Comparison of ENCODE assay signal across 10 cellular contexts in genomic region chr20:44810391-44811149, GRCh38. TPM values are rescaled to one million over a fixed set of nuclear protein-coding genes. Genes with fewer than 3 reads are reported as not detected.
A peak's percentile ranks its signal among the peaks of the same experiment; 100 is the strongest.
DNase-seq lines count a peak whose midpoint lies in the region; ATAC-seq, FAIRE-seq and TF ChIP-seq lines count a peak whose summit lies in the region.
"Had no signal": no experiment of that assay in that cellular context is flagged by ENCODE, and none has a peak within 500 bp of the region (broad histone marks: within the 10 kb centered on the region; RNA-seq: fewer than 3 reads in every experiment).

RIMS4 (minus strand) TSS chr20:44810546; CDS start chr20:44810271, 275 bp downstream.

- FAIRE-seq in astrocyte (lab: Jason Lieb, UNC), result no peak
- no peak for FAIRE-seq in H54 (lab: Jason Lieb, UNC)
- FAIRE-seq: GM18507 had no signal

- H3K79me2 ChIP-seq in astrocyte (ENCODE audit: insufficient read depth, low read length), result no peaks in the 10 kb centered on the region

- peaks cover 64% of the 10 kb centered on the region for H3K27me3 Mint-ChIP-seq in CD4-positive, alpha-beta T cell
- H3K27me3 Mint-ChIP-seq in IgD-negative memory B cell, result peaks cover 57% of the 10 kb centered on the region
- peaks cover 65% of the 10 kb centered on the region for H3K27me3 Mint-ChIP-seq in astrocyte (ENCODE audit: low read depth, unreplicated experiment)
- H3K27me3 Mint-ChIP-seq in naive thymus-derived CD4-positive, alpha-beta T cell, result peaks cover 55 to 63% (median 57%) of the 10 kb centered on the region in 5 donors

- POLR2A ChIA-PET in CD4-positive, alpha-beta T cell (lab: Charles Lee), result no interaction called here
- POLR2A ChIA-PET in naive thymus-derived CD4-positive, alpha-beta T cell (lab: Charles Lee), result no interaction called here

- peaks cover 7% of the 10 kb centered on the region for H3K4me1 Mint-ChIP-seq in CD4-positive, alpha-beta T cell (ENCODE audit: low read depth)
- H3K4me1 Mint-ChIP-seq in IgD-negative memory B cell (peaks cover 0 to 4% (median 3%) of the 10 kb centered on the region in 3 donors), astrocyte (ENCODE audit: low read depth, unreplicated experiment) (no peaks in the 10 kb centered on the region)
- peaks cover 4 to 17% (median 12%) of the 10 kb centered on the region in 7 donors for H3K4me1 Mint-ChIP-seq in naive thymus-derived CD4-positive, alpha-beta T cell

- peaks cover 6% of the 10 kb centered on the region for H3K9me3 ChIP-seq in CD4-positive, alpha-beta T cell (ENCODE audit: control insufficient read depth, low read length)
- H3K9me3 ChIP-seq in astrocyte (ENCODE audit: insufficient read depth, low read depth, low read length), result peaks cover 8% of the 10 kb centered on the region
- H3K9me3 ChIP-seq in naive thymus-derived CD4-positive, alpha-beta T cell (ENCODE audit: control insufficient read depth in 2 of 3, low read length in 3 of 3), result no peaks in the 10 kb centered on the region
- H3K9me3 ChIP-seq: SJSA1 had no signal

- no peak within 1 kb of the TSS for H2AFZ ChIP-seq in astrocyte (ENCODE audit: low read depth, low read length)

- no peaks in the 10 kb centered on the region for H3K36me3 ChIP-seq in astrocyte (ENCODE audit: insufficient read depth, low read length)
- H3K36me3 ChIP-seq in naive thymus-derived CD4-positive, alpha-beta T cell (ENCODE audit: control insufficient read depth in 2 of 3, insufficient read depth in 3 of 3, low read length in 3 of 3), result no peaks in the 10 kb centered on the region
- H3K36me3 ChIP-seq: SJSA1 had no signal

- DNase-seq in CD4-positive, alpha-beta T cell, result no peak
- no peak for DNase-seq in astrocyte (ENCODE audit: low read depth)
- DNase-seq in naive thymus-derived CD4-positive, alpha-beta T cell, result no peak
- DNase-seq in LoVo (ENCODE audit: low spot score), result no peak
- no peak for DNase-seq in RKO (ENCODE audit: low spot score)
- no peak for DNase-seq in HT-29 (ENCODE audit: low spot score)
- DNase-seq in H54 (ENCODE audit: insufficient read length, low spot score), result no peak

- no peak for TF ChIP-seq POLR2A in H54 (IDR thresholded peaks at IDR 0.05; ENCODE audit: low read depth, low read length)

- peak within 1 kb of the TSS; percentile 48 for H3K4me2 ChIP-seq in astrocyte (ENCODE audit: low read length)

- H3K4me3 ChIP-seq in astrocyte (ENCODE audit: insufficient read depth, low read depth, low read length), result no peak within 1 kb of the TSS
- H3K4me3 ChIP-seq in naive thymus-derived CD4-positive, alpha-beta T cell (ENCODE audit: low read length), result no peak within 1 kb of the TSS
- H3K4me3 ChIP-seq: SJSA1 had no signal

- no peak within 1 kb of the TSS for H3K27ac Mint-ChIP-seq in CD4-positive, alpha-beta T cell
- H3K27ac Mint-ChIP-seq in IgD-negative memory B cell, result peak within 1 kb of the TSS in 1 of 3 donors; percentile 16
- peak within 1 kb of the TSS; percentile 35 for H3K27ac Mint-ChIP-seq in astrocyte (ENCODE audit: unreplicated experiment)
- H3K27ac Mint-ChIP-seq in naive thymus-derived CD4-positive, alpha-beta T cell, result no peak within 1 kb of the TSS

- peaks cover 3% of the 10 kb centered on the region for H4K20me1 ChIP-seq in astrocyte (ENCODE audit: insufficient read depth, low read length)

- no peaks in the 10 kb centered on the region for H3K4me1 ChIP-seq in astrocyte (ENCODE audit: insufficient read depth, low read length)
- no peaks in the 10 kb centered on the region for H3K4me1 ChIP-seq in naive thymus-derived CD4-positive, alpha-beta T cell (ENCODE audit: control insufficient read depth in 2 of 2, insufficient read depth in 2 of 2, low read length in 2 of 2)
- H3K4me1 ChIP-seq: SJSA1 had no signal

- no peaks in the 10 kb centered on the region for H3K36me3 Mint-ChIP-seq in CD4-positive, alpha-beta T cell (ENCODE audit: low read depth)
- H3K36me3 Mint-ChIP-seq in IgD-negative memory B cell, result peaks cover 2% of the 10 kb centered on the region
- peaks cover 6% of the 10 kb centered on the region for H3K36me3 Mint-ChIP-seq in astrocyte (ENCODE audit: low read depth, unreplicated experiment)
- H3K36me3 Mint-ChIP-seq in naive thymus-derived CD4-positive, alpha-beta T cell, result peaks cover 0 to 12% (median 0%) of the 10 kb centered on the region in 5 donors

- no peak within 1 kb of the TSS for H3K27ac ChIP-seq in CD4-positive, alpha-beta T cell (ENCODE audit: low read depth, low read length)
- no peak within 1 kb of the TSS for H3K27ac ChIP-seq in astrocyte (ENCODE audit: low read depth, low read length)
- H3K27ac ChIP-seq in naive thymus-derived CD4-positive, alpha-beta T cell (ENCODE audit: low read depth, low read length), result no peak within 1 kb of the TSS
- H3K27ac ChIP-seq: SJSA1 had no signal

- peak; percentile 54 for ATAC-seq in CD4-positive, alpha-beta T cell (ENCODE audit: poor library complexity)
- ATAC-seq in naive thymus-derived CD4-positive, alpha-beta T cell, result no peak

- no peak for TF ChIP-seq CTCF in CD4-positive, alpha-beta T cell (IDR thresholded peaks at IDR 0.05)
- TF ChIP-seq CTCF in astrocyte (IDR thresholded peaks at IDR 0.05; ENCODE audit: insufficient read depth, low read depth, low read length), result no peak

- peak within 1 kb of the TSS; percentile 25 for H3K4me3 Mint-ChIP-seq in CD4-positive, alpha-beta T cell
- H3K4me3 Mint-ChIP-seq in IgD-negative memory B cell (peak within 1 kb of the TSS in 3 of 4 donors; percentile 35 to 78 (median 76)), astrocyte (ENCODE audit: unreplicated experiment) (peak within 1 kb of the TSS; percentile 79)
- peak within 1 kb of the TSS; percentile 44 to 85 (median 68) for H3K4me3 Mint-ChIP-seq in naive thymus-derived CD4-positive, alpha-beta T cell

- no peaks in the 10 kb centered on the region for H3K9me3 Mint-ChIP-seq in CD4-positive, alpha-beta T cell
- H3K9me3 Mint-ChIP-seq in IgD-negative memory B cell (peaks cover 0 to 4% (median 0%) of the 10 kb centered on the region in 3 donors), astrocyte (ENCODE audit: unreplicated experiment) (peaks cover 11% of the 10 kb centered on the region)
- peaks cover 0 to 8% (median 0%) of the 10 kb centered on the region in 11 donors for H3K9me3 Mint-ChIP-seq in naive thymus-derived CD4-positive, alpha-beta T cell

- H3K27me3 ChIP-seq in CD4-positive, alpha-beta T cell (ENCODE audit: control insufficient read depth, insufficient read depth, low read length), result peaks cover 64% of the 10 kb centered on the region
- H3K27me3 ChIP-seq in astrocyte (ENCODE audit: insufficient read depth, low read length), result peaks cover 57% of the 10 kb centered on the region
- H3K27me3 ChIP-seq in naive thymus-derived CD4-positive, alpha-beta T cell (ENCODE audit: control insufficient read depth in 2 of 2, insufficient read depth in 2 of 2, low read length in 2 of 2), result no peaks in the 10 kb centered on the region

- CTCF ChIA-PET in CD4-positive, alpha-beta T cell (lab: Charles Lee), result no interaction called here
- CTCF ChIA-PET in naive thymus-derived CD4-positive, alpha-beta T cell (lab: Charles Lee), result no interaction called here

- no peak within 1 kb of the TSS for H3K9ac ChIP-seq in astrocyte (ENCODE audit: low read length)

- intact Hi-C loops in CD4-positive, alpha-beta T cell (cut with DNase I, micrococcal nuclease), result no loop called here
- intact Hi-C loops in naive thymus-derived CD4-positive, alpha-beta T cell (cut with micrococcal nuclease), result no loop called here

RNA-seq across cellular contexts. Expression of gene RIMS4, which starts in this region (rescaled TPM):
- total RNA-seq in CD4-positive, alpha-beta T cell, result not detected
- polyA plus RNA-seq in IgD-negative memory B cell, result not detected
- total RNA-seq in astrocyte, result 0.48 and 0.53 TPM in 2 replicates
- total RNA-seq in naive thymus-derived CD4-positive, alpha-beta T cell, result not detected
- polyA plus RNA-seq in naive thymus-derived CD4-positive, alpha-beta T cell, result not detected
- not detected in 2 replicates for total RNA-seq in HT-29 (2014; rRNA removed; shearing (Covaris generic))
- total RNA-seq: SJSA1 had no signal

Comparison
In these comparisons a context has a peak if more than half of its experiments do, and no peak if none do; other contexts are left out.
1. Peak in ATAC-seq in CD4-positive, alpha-beta T cell; RNA of the gene not detected or under 1 TPM.
2. H3K4me3 Mint-ChIP-seq: peak in every context shown above with its lines; median percentile 79 in astrocyte; 76 in IgD-negative memory B cell; 68 in naive thymus-derived CD4-positive, alpha-beta T cell; 25 in CD4-positive, alpha-beta T cell.